Comparison of ENCODE assay signal across 8 cellular contexts in genomic region chrX:107673401-107673800, GRCh38. TPM values are rescaled to one million over a fixed set of nuclear protein-coding genes. Genes with fewer than 3 reads are reported as not detected.
DNase-seq lines count a peak whose midpoint lies in the region; TF ChIP-seq lines count a peak whose summit lies in the region.

No MANE protein-coding gene starts in this region.

- peak overlapping the region; percentile 57 for H3K27ac ChIP-seq in OCI-LY1 (ENCODE audit: low read depth, low read length, poor library complexity, severe bottlenecking)
- peak overlapping the region; percentile 45 for H3K27ac ChIP-seq in temporal lobe (ENCODE audit: low read depth, low read length)

- DNase-seq in activated CD4-positive, alpha-beta T cell treated with anti-CD3 and anti-CD28 coated beads, Interleukin-2, amount 10 ng/mL, durations not matched to agents 7 days and 5 days = no peak
- no peak for DNase-seq in activated CD4-positive, alpha-beta T cell treated with anti-CD3 and anti-CD28 coated beads, Interleukin-2, amount 50 U/mL, for 4 hours
- DNase-seq in fibroblast of villous mesenchyme (ENCODE audit: low read depth) (peak; percentile 34), NCI-H146 (lab: John Stamatoyannopoulos, UW) (no peak), NCI-H345 treated with DMSO at 0.1 percent for 48 hours (lab: John Stamatoyannopoulos, UW; ENCODE audit: unreplicated experiment) (no peak), medulla oblongata (ENCODE audit: extremely low spot score) (no peak)

- H3F3A ChIP-seq in OCI-LY1 (ENCODE audit: insufficient read depth, low read length) = no peaks in the 10 kb centered on the region

- no peaks in the 10 kb centered on the region for H3K27me3 Mint-ChIP-seq in activated CD4-positive, alpha-beta T cell treated with anti-CD3 and anti-CD28 coated beads, Interleukin-2, amount 10 ng/mL, durations not matched to agents 7 days and 5 days

- CTCF ChIA-PET in activated CD4-positive, alpha-beta T cell treated with anti-CD3 and anti-CD28 coated beads, Interleukin-2, amount 10 ng/mL, durations not matched to agents 7 days and 5 days (lab: Charles Lee) = interaction anchor here (0.6 to 3.8 kb wide), 21 partner anchors 7 to 614 kb away, joined by 3 to 92 read pairs (median 6); partner anchors contain the start of genes NCBP2L and TSC22D3

- H3K4me1 ChIP-seq in OCI-LY1 (ENCODE audit: insufficient read depth, low read length, severe bottlenecking) = peaks cover 20% of the 10 kb centered on the region

- peak overlapping the region; percentile 95 for H3K27ac Mint-ChIP-seq in activated CD4-positive, alpha-beta T cell treated with anti-CD3 and anti-CD28 coated beads, Interleukin-2, amount 10 ng/mL, durations not matched to agents 7 days and 5 days

- peaks cover 56% of the 10 kb centered on the region for H3K4me1 Mint-ChIP-seq in activated CD4-positive, alpha-beta T cell treated with anti-CD3 and anti-CD28 coated beads, Interleukin-2, amount 10 ng/mL, durations not matched to agents 7 days and 5 days

- H3K4me2 ChIP-seq in OCI-LY1 (ENCODE audit: low read length) = peak overlapping the region; percentile 40; the same call in 1 of the 2 replicates

- H3K4me3 Mint-ChIP-seq in activated CD4-positive, alpha-beta T cell treated with anti-CD3 and anti-CD28 coated beads, Interleukin-2, amount 10 ng/mL, durations not matched to agents 7 days and 5 days = peak overlapping the region; percentile 57

- no peak overlapping the region for H2AFZ ChIP-seq in OCI-LY1 (ENCODE audit: low read length)

- peaks cover 6% of the 10 kb centered on the region for H3K36me3 Mint-ChIP-seq in activated CD4-positive, alpha-beta T cell treated with anti-CD3 and anti-CD28 coated beads, Interleukin-2, amount 10 ng/mL, durations not matched to agents 7 days and 5 days (ENCODE audit: low read depth)

- TF ChIP-seq CTCF in OCI-LY1 (IDR thresholded peaks at IDR 0.05; ENCODE audit: low read length) (no peak), fibroblast of villous mesenchyme (IDR thresholded peaks at IDR 0.05; ENCODE audit: insufficient read depth, low read depth, low read length) (no peak)

- H3K9me3 Mint-ChIP-seq in activated CD4-positive, alpha-beta T cell treated with anti-CD3 and anti-CD28 coated beads, Interleukin-2, amount 10 ng/mL, durations not matched to agents 7 days and 5 days = no peaks in the 10 kb centered on the region

- H3K4me3 ChIP-seq in OCI-LY1 (ENCODE audit: low read depth, low read length, poor library complexity, severe bottlenecking) = no peak overlapping the region
- H3K4me3 ChIP-seq in fibroblast of villous mesenchyme (ENCODE audit: low read depth, low read length) = no peak overlapping the region

- no peaks in the 10 kb centered on the region for H3K27me3 ChIP-seq in OCI-LY1 (ENCODE audit: insufficient read depth, low read length)

- POLR2A ChIA-PET in activated CD4-positive, alpha-beta T cell treated with anti-CD3 and anti-CD28 coated beads, Interleukin-2, amount 10 ng/mL, durations not matched to agents 7 days and 5 days (lab: Charles Lee) = interaction anchor here (1.0 to 1.7 kb wide), 2 partner anchors 42 to 44 kb away, joined by 3 to 7 read pairs; no protein-coding TSS in a partner anchor

- H3K36me3 ChIP-seq in OCI-LY1 (ENCODE audit: insufficient read depth, low read length) = no peaks in the 10 kb centered on the region

- H3K9me3 ChIP-seq in OCI-LY1 (ENCODE audit: low read length) = no peaks in the 10 kb centered on the region

- no peaks in the 10 kb centered on the region for H3K9me2 ChIP-seq in OCI-LY1 (ENCODE audit: low read depth, low read length)

- no peaks in the 10 kb centered on the region for H4K20me1 ChIP-seq in OCI-LY1 (ENCODE audit: insufficient read depth, low read length)

- H3K79me2 ChIP-seq in OCI-LY1 (ENCODE audit: insufficient read depth, low read length) = no peaks in the 10 kb centered on the region

- H3K9ac ChIP-seq in OCI-LY1 (ENCODE audit: low read length) = no peak overlapping the region; the same call in 1 of the 2 replicates

RNA-seq across cellular contexts. Expression of gene PRPS1, which starts 45.1 kb away (rescaled TPM):
- 10 to 100 TPM; 68.9 to 73.4 TPM for total RNA-seq in activated CD4-positive, alpha-beta T cell treated with anti-CD3 and anti-CD28 coated beads, Interleukin-2, amount 10 ng/mL, durations not matched to agents 7 days and 5 days
- 34.1 and 76.9 TPM in 2 replicates for total RNA-seq in fibroblast of villous mesenchyme
- 21.1 TPM for total RNA-seq in temporal lobe
